Comparison of ENCODE assay signal across 16 cellular contexts in genomic region chr17:51491416-51491815, GRCh38.
DNase-seq lines count a peak whose midpoint lies in the region; ATAC-seq and TF ChIP-seq lines count a peak whose summit lies in the region.
"Had no signal": no experiment of that assay in that cellular context is flagged by ENCODE, and none has a peak within 500 bp of the region (broad histone marks: within the 10 kb centered on the region; RNA-seq: fewer than 3 reads in every experiment).

No MANE protein-coding gene starts in this region.

- H3K9me3 ChIP-seq in HEK293 (ENCODE audit: control insufficient read depth, insufficient read depth, low read depth, low read length) (no peaks in the 10 kb centered on the region), lung (ENCODE audit: control insufficient read depth in 2 of 2, insufficient read depth in 1 of 2, low read length in 1 of 2) (no peaks in the 10 kb centered on the region)
- H3K9me3 ChIP-seq: BLaER1 treated with 17β-estradiol and CSF1 and Interleukin-3, amounts not matched to agents 10 nM and 100 nM; HAP-1 had no signal

- H3K36me3 ChIP-seq in HEK293 (ENCODE audit: control insufficient read depth in 2 of 2, insufficient read depth in 1 of 2, low read length in 2 of 2) (no peaks in the 10 kb centered on the region), lung (ENCODE audit: control insufficient read depth in 2 of 2, insufficient read depth in 2 of 2, low read length in 2 of 2) (no peaks in the 10 kb centered on the region)
- H3K36me3 ChIP-seq: BLaER1 treated with 17β-estradiol and CSF1 and Interleukin-3, amounts not matched to agents 10 nM and 100 nM; HAP-1 had no signal

- no peaks in the 10 kb centered on the region for H3K27me3 ChIP-seq in lung (ENCODE audit: control insufficient read depth, insufficient read depth)
- H3K27me3 ChIP-seq: BLaER1 treated with 17β-estradiol and CSF1 and Interleukin-3, amounts not matched to agents 10 nM and 100 nM had no signal

- TF ChIP-seq CTCF in HEK293 (tag by site-specific recombination; IDR thresholded peaks at IDR 0.05): no peak
- TF ChIP-seq CTCF in lung (IDR thresholded peaks at IDR 0.05; ENCODE audit: control extremely low read depth, extremely low read depth): no peak

- CTCF ChIA-PET in HEK293 (lab: Yijun Ruan, JAX): interaction anchor here (2.6 kb wide), 1 partner anchor 31 kb away, joined by 7 read pairs; no protein-coding TSS in a partner anchor

- no peak for ATAC-seq in lung (ENCODE audit: insufficient read depth, low FRiP score)
- ATAC-seq: CD8-positive, alpha-beta T cell; GM12878 had no signal

- H3K4me1 ChIP-seq in HEK293 (ENCODE audit: control insufficient read depth, insufficient read depth, low read length): no peaks in the 10 kb centered on the region
- no peaks in the 10 kb centered on the region for H3K4me1 ChIP-seq in lung (ENCODE audit: control insufficient read depth in 2 of 2, insufficient read depth in 2 of 2, low read length in 2 of 2)
- H3K4me1 ChIP-seq: HAP-1 had no signal

- POLR2A ChIA-PET in HEK293 (lab: Yijun Ruan, JAX): no interaction called here

- WGBS in lung, 2 donors: 67 to 73% methylated on average over 6 of the region's 6 CpGs

- peak; percentile 10 for DNase-seq in NCI-H187 treated with DMSO at 0.1 percent for 48 hours (lab: John Stamatoyannopoulos, UW)
- DNase-seq in NCI-H748 (lab: John Stamatoyannopoulos, UW; ENCODE audit: unreplicated experiment): peak; percentile 55
- peak; percentile 62 for DNase-seq in lung (ENCODE audit: low spot score)
- DNase-seq in NCI-H774 (lab: John Stamatoyannopoulos, UW): no peak
- DNase-seq in DMS79 (lab: John Stamatoyannopoulos, UW): no peak
- DNase-seq in hepatic stellate cell (ENCODE audit: low spot score): no peak
- DNase-seq: Calu3; CD8-positive, alpha-beta T cell; DND-41; EL; IMR-90 had no signal

- H3K4me3 ChIP-seq in HEK293 (ENCODE audit: low read depth, low read length) (no peak overlapping the region), lung (no peak overlapping the region)
- H3K4me3 ChIP-seq: BLaER1 treated with 17β-estradiol and CSF1 and Interleukin-3, amounts not matched to agents 10 nM and 100 nM; GM12878; HAP-1 had no signal

- no peak overlapping the region for H3K27ac ChIP-seq in HEK293 (ENCODE audit: extremely low read depth, low read depth, low read length)
- no peak overlapping the region for H3K27ac ChIP-seq in lung (ENCODE audit: low read depth in 1 of 2, low read length in 1 of 2)
- H3K27ac ChIP-seq: BLaER1 treated with 17β-estradiol and CSF1 and Interleukin-3, amounts not matched to agents 10 nM and 100 nM; HL-60 had no signal

TF ChIP-seq in HEK293, 187 proteins besides CTCF, POLR2A, EP300 and RAD21:
- TF ChIP-seq ZNF112 (tag by site-specific recombination; IDR thresholded peaks at IDR 0.05) (no peak), KLF1 (tag by site-specific recombination; IDR thresholded peaks at IDR 0.05) (peak; percentile 57; the same call in 1 of the 2 replicates), ZNF626 (tag by site-specific recombination; IDR thresholded peaks at IDR 0.05) (no peak)

Comparison
In these comparisons a context has a peak if more than half of its experiments do, and no peak if none do; other contexts are left out.
1. DNase-seq: peak in NCI-H187 treated with DMSO at 0.1 percent for 48 hours (single experiment), NCI-H748 (single experiment) and lung (single experiment); none in NCI-H774 (single experiment), DMS79 (single experiment) and hepatic stellate cell (single experiment).